In the genomic region with DNA sequence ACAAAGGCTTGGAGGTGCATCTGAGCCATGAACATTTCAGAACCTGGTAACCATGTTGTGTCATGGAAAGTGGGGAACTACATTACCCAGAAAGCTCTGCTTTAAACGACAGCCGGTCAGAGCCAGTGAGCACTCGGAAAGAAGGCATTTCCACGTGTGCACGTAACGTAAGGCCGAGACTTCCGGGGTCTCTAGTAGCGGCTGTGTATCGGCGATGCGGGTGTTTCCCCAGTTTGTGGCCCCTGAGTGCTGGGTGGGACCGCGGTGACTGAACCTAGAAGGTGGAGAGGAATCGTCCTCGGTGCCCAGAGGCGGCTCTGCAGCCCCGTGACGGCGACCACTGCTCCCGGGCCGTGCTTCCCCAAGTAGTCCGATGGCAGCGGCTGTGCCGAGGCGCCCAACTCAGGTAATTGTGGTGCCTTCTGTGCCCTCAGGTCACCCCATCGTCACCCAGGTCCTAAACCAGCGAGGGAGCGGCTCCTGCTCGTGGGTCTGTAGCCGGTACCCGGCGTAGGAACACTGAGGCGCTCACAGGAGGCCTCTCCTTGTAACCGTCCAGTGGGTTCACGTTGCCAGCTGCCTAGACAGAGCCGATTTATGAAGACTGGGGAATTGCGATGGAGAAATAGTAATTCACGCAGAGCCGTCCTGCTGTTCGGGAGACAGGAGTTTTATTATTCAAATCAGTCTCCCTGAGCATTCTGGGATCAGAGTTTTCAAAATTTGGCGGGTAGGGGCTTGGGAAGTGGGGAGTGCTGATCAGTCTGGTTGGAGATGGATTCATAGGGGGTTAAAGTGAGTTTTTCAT, we compare ENCODE assay signal across 8 cellular contexts. TPM values are rescaled to one million over a fixed set of nuclear protein-coding genes. Genes with fewer than 3 reads are reported as not detected.
A peak's percentile ranks its signal among the peaks of the same experiment; 100 is the strongest.
DNase-seq lines count a peak whose midpoint lies in the region; ATAC-seq, FAIRE-seq and TF ChIP-seq lines count a peak whose summit lies in the region.
"Not testable (repeated sequence)": the region's sequence is repeated elsewhere in the genome, so short reads cannot be mapped to it uniquely, and the experiment has no call there.

Gene ZNF587, plus strand, starts transcription at position 194 of the 808 bp plus-strand sequence. Its CDS starts 180 bp downstream, at position 374.

- H3K27ac ChIP-seq in VCaP (peak within 1 kb of the TSS; percentile 94), breast epithelium (peak within 1 kb of the TSS; percentile 85 to 86), skin epidermis (peak within 1 kb of the TSS in 20 of 21 experiments; percentile 59 to 93 (median 84))

- H3K9me3 ChIP-seq in breast epithelium: peaks cover 0 to 24% of the 10 kb centered on the region in 2 donors

- intact Hi-C loops in breast epithelium (cut with DNase I; ENCODE audit: low total_unique reads): not testable (repeated sequence)

- H3K27me3 ChIP-seq in breast epithelium: not testable (repeated sequence)

- not testable (repeated sequence) for H3K4me1 ChIP-seq in breast epithelium

- ATAC-seq in GM18858 (IDR thresholded peaks at IDR 0.05; ENCODE audit: unreplicated experiment) (peak; percentile 93), HG03095 (IDR thresholded peaks at IDR 0.05; ENCODE audit: unreplicated experiment) (peak; percentile 86)

- TF ChIP-seq POLR2A in breast epithelium (IDR thresholded peaks at IDR 0.05): not testable (repeated sequence)

- not testable (repeated sequence) for TF ChIP-seq CTCF in VCaP (conservative IDR thresholded peaks at IDR 0.05); breast epithelium (IDR thresholded peaks at IDR 0.05)

- peak; percentile 61 for DNase-seq in NCI-H2171 (lab: John Stamatoyannopoulos, UW)
- peak; percentile 50 to 57 for DNase-seq in breast epithelium (ENCODE audit: low spot score in 2 of 2)
- peak; percentile 73 for DNase-seq in iPS-NIHi11 (ENCODE audit: low spot score)

- H3K4me3 ChIP-seq in breast epithelium: peak within 1 kb of the TSS; percentile 60 to 85 (median 71)
- H3K4me3 ChIP-seq in skin epidermis: peak within 1 kb of the TSS; percentile 63 to 79 (median 74)

- H3K36me3 ChIP-seq in breast epithelium: not testable (repeated sequence)

- peak; percentile 70 for FAIRE-seq in A204.1 (lab: Jason Lieb, UNC)

RNA-seq across cellular contexts. Expression of gene ZNF587, which starts in this region (rescaled TPM):
- 10 to 100 TPM; 14.4 to 45.4 (median 35.1) TPM for total RNA-seq in breast epithelium

Comparison
In these comparisons a context has a peak if more than half of its experiments do, and no peak if none do; other contexts are left out.
1. Peak in every context shown above with its lines: DNase-seq, ATAC-seq, H3K4me3 ChIP-seq and H3K27ac ChIP-seq.